ENCODE assay signal across 16 cellular contexts in the genomic region with DNA sequence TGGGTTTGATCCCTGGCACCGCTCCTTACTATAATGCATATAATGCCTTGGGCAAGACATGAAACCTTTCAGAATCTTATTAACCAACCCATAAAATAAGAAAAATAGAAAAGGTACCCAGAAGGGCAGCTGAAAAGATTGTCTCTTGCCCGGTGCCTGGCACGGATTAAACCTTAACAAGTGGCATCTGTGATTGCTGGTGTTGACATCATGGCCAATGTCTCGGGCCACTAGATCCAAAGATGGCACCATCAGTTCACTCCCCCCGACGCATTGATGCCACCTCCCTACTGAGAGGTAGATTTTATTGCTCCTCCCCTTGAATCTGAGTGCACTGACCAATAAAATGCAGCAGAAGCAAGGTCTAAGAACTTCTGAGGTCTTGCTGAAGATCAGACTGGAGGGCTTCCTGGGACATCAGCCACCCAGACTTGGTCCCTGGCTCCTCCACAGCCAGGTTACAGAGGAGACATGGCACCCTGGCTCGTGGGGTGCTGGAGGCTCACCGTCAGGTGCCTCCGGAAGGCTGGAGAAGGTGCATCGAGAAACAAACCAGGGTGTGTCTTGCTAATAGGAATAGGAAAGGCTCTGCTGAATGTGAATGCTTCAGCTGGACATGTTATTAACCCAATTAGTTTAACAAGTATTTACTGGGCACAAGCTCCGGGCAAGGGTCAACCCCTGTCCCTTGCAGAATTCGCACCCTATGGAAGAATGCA.
"Had no signal": no experiment of that assay in that cellular context is flagged by ENCODE, and none has a peak within 500 bp of the region (broad histone marks: within the 10 kb centered on the region; RNA-seq: fewer than 3 reads in every experiment).

No MANE protein-coding gene starts in this region.

- H3K79me2 ChIP-seq: parathyroid adenoma had no signal

- H3K36me3 ChIP-seq: gastroesophageal sphincter, spleen, thyroid gland had no signal

- H3K9me3 ChIP-seq: SK-N-SH, thyroid gland had no signal

- H3K4me1 ChIP-seq: gastroesophageal sphincter, parathyroid adenoma, thyroid gland had no signal

- H3K4me2 ChIP-seq: SK-N-SH had no signal

- DNase-seq: activated CD4-positive, alpha-beta T cell treated with anti-CD3 and anti-CD28 coated beads for 48 hours; activated CD8-positive, alpha-beta memory T cell treated with anti-CD3 and anti-CD28 coated beads, Interleukin-2, amount 10 ng/mL, durations not matched to agents 7 days and 5 days; activated CD8-positive, alpha-beta T cell treated with anti-CD3 and anti-CD28 coated beads for 36 hours; activated T-cell treated with anti-CD3 and anti-CD28 coated beads for 4 hours; dermis blood vessel endothelial cell; effector memory CD4-positive, alpha-beta T cell; SK-N-SH; spleen; stimulated activated CD4-positive, alpha-beta T cell treated with anti-CD3 and anti-CD28 coated beads, Interleukin-4, amount 100 ng/mL, for 1 hour; stimulated activated naive CD4-positive, alpha-beta T cell treated with Interleukin-2 at 50 U/mL for 16 hours; thyroid gland had no signal

- H3K27ac ChIP-seq: gastroesophageal sphincter, parathyroid adenoma, thyroid gland had no signal

- H3K4me3 ChIP-seq: gastroesophageal sphincter, spleen, thyroid gland had no signal

- H3K27me3 ChIP-seq: gastroesophageal sphincter, thyroid gland had no signal

- H2AFZ ChIP-seq: parathyroid adenoma had no signal

- ATAC-seq: activated CD8-positive, alpha-beta memory T cell treated with anti-CD3 and anti-CD28 coated beads, Interleukin-2, amount 10 ng/mL, durations not matched to agents 7 days and 5 days; activated CD8-positive, alpha-beta T cell treated with anti-CD3 and anti-CD28 coated beads for 36 hours; activated naive CD4-positive, alpha-beta T cell treated with anti-CD3 and anti-CD28 coated beads, Interleukin-2, amount 50 U/mL, for 72 hours; esophagus mucosa; gastroesophageal sphincter; left colon had no signal
